Comparison of ENCODE assay signal across 8 cellular contexts in the genomic region with DNA sequence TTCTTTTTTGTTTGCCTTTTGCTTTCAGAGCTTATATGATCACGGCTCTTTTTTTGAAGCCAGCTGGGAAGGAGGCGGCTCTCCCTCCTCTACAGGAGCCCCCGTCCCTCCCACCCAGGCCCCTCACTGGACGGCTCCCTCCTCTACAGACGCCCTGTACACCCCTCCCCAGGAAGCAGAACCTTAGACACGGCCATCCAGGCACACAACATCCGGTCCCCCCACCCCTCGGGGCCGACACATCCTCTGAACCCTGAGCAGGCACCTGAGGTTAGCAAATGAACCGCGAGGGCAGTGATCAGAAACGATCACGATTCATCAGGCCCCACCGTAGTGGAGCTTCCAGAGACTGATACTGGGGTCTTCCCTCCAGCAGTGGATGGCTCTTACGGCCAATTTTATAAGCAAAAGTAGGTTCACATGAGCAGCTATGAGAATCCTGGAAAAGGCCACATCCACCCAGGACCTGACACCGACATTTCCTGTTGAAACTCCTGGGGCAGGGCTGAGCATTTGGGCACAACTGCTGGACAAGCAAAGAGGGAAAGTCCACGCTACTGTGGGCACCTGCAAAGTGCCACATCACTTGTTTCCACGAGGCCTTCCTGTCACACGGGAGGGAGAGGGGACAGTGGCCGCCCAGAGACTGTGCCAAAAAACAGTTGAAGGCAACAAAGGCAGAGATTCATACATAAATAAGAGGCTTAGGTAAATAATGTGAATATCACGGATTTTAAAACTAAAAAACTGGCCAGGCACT.
DNase-seq lines count a peak whose midpoint lies in the region; ATAC-seq and TF ChIP-seq lines count a peak whose summit lies in the region.

No MANE protein-coding gene starts in this region.

- ATAC-seq in GM18502 (IDR thresholded peaks at IDR 0.05; ENCODE audit: poor library complexity, unreplicated experiment): peak; percentile 68
- peak; percentile 64 for ATAC-seq in HG02973 (IDR thresholded peaks at IDR 0.05; ENCODE audit: unreplicated experiment)
- no peak for ATAC-seq in SK-N-SH treated with all-trans-retinoic acid at 6 μM for 48 hours

- peak; percentile 83 for DNase-seq in activated CD4-positive, alpha-beta T cell treated with anti-CD3 and anti-CD28 coated beads for 48 hours
- DNase-seq in left kidney (ENCODE audit: low read depth, low spot score): peak; percentile 75
- no peak for DNase-seq in retina
- DNase-seq in NOMO-1 (lab: John Stamatoyannopoulos, UW; ENCODE audit: unreplicated experiment in 2 of 2): no peak
- no peak for DNase-seq in NCI-H345 (lab: John Stamatoyannopoulos, UW)

TF ChIP-seq in SK-N-SH treated with all-trans-retinoic acid at 6 μM for 48 hours, 23 proteins besides CTCF, POLR2A, EP300 and RAD21:
- TF ChIP-seq SNAI2 (CRISPR knock-in tag; IDR thresholded peaks at IDR 0.05) (no peak), ESRRG (CRISPR knock-in tag; IDR thresholded peaks at IDR 0.05) (no peak), ZC3H10 (CRISPR knock-in tag; IDR thresholded peaks at IDR 0.05) (no peak), ZFP3 (CRISPR knock-in tag; IDR thresholded peaks at IDR 0.05) (no peak), ARNTL (CRISPR knock-in tag; IDR thresholded peaks at IDR 0.05; ENCODE audit: borderline replicate concordance, low read depth) (no peak), TCF4 (CRISPR knock-in tag; IDR thresholded peaks at IDR 0.05; ENCODE audit: borderline replicate concordance) (no peak), ZFP30 (CRISPR knock-in tag; IDR thresholded peaks at IDR 0.05) (no peak), OSR1 (CRISPR knock-in tag; IDR thresholded peaks at IDR 0.05) (no peak), BACH2 (CRISPR knock-in tag; IDR thresholded peaks at IDR 0.05; ENCODE audit: borderline replicate concordance) (no peak), RARB (CRISPR knock-in tag; IDR thresholded peaks at IDR 0.05) (no peak)
- TF ChIP-seq, protein P1, sequence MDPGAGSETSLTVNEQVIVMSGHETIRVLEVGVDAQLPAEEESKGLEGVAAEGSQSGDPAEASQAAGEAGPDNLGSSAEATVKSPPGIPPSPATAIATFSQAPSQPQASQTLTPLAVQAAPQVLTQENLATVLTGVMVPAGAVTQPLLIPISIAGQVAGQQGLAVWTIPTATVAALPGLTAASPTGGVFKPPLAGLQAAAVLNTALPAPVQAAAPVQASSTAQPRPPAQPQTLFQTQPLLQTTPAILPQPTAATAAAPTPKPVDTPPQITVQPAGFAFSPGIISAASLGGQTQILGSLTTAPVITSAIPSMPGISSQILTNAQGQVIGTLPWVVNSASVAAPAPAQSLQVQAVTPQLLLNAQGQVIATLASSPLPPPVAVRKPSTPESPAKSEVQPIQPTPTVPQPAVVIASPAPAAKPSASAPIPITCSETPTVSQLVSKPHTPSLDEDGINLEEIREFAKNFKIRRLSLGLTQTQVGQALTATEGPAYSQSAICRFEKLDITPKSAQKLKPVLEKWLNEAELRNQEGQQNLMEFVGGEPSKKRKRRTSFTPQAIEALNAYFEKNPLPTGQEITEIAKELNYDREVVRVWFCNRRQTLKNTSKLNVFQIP (CRISPR knock-in tag; IDR thresholded peaks at IDR 0.05; ENCODE audit: borderline replicate concordance, low read depth): no peak
- TF ChIP-seq, protein P2, sequence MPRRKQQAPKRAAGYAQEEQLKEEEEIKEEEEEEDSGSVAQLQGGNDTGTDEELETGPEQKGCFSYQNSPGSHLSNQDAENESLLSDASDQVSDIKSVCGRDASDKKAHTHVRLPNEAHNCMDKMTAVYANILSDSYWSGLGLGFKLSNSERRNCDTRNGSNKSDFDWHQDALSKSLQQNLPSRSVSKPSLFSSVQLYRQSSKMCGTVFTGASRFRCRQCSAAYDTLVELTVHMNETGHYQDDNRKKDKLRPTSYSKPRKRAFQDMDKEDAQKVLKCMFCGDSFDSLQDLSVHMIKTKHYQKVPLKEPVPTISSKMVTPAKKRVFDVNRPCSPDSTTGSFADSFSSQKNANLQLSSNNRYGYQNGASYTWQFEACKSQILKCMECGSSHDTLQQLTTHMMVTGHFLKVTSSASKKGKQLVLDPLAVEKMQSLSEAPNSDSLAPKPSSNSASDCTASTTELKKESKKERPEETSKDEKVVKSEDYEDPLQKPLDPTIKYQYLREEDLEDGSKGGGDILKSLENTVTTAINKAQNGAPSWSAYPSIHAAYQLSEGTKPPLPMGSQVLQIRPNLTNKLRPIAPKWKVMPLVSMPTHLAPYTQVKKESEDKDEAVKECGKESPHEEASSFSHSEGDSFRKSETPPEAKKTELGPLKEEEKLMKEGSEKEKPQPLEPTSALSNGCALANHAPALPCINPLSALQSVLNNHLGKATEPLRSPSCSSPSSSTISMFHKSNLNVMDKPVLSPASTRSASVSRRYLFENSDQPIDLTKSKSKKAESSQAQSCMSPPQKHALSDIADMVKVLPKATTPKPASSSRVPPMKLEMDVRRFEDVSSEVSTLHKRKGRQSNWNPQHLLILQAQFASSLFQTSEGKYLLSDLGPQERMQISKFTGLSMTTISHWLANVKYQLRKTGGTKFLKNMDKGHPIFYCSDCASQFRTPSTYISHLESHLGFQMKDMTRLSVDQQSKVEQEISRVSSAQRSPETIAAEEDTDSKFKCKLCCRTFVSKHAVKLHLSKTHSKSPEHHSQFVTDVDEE (CRISPR knock-in tag; IDR thresholded peaks at IDR 0.05): no peak
- TF ChIP-seq, protein P3, sequence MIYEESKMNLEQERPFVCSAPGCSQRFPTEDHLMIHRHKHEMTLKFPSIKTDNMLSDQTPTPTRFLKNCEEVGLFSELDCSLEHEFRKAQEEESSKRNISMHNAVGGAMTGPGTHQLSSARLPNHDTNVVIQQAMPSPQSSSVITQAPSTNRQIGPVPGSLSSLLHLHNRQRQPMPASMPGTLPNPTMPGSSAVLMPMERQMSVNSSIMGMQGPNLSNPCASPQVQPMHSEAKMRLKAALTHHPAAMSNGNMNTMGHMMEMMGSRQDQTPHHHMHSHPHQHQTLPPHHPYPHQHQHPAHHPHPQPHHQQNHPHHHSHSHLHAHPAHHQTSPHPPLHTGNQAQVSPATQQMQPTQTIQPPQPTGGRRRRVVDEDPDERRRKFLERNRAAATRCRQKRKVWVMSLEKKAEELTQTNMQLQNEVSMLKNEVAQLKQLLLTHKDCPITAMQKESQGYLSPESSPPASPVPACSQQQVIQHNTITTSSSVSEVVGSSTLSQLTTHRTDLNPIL (CRISPR knock-in tag; IDR thresholded peaks at IDR 0.05; ENCODE audit: low read depth): no peak

Comparison
In these comparisons a context has a peak if more than half of its experiments do, and no peak if none do; other contexts are left out.
1. DNase-seq: peak in activated CD4-positive, alpha-beta T cell treated with anti-CD3 and anti-CD28 coated beads for 48 hours (single experiment) and left kidney (single experiment); none in retina (single experiment), NOMO-1 (0 of 2) and NCI-H345 (single experiment).